ENCODE assay signal across 41 cellular contexts in genomic region chr3:5063724-5064123, GRCh38.
"Had no signal": no experiment of that assay in that cellular context is flagged by ENCODE, and none has a peak within 500 bp of the region (broad histone marks: within the 10 kb centered on the region; RNA-seq: fewer than 3 reads in every experiment).

No MANE protein-coding gene starts in this region.

- H3K4me3 Mint-ChIP-seq: activated naive CD4-positive, alpha-beta T cell treated with anti-CD3 and anti-CD28 coated beads for 36 hours; activated naive CD4-positive, alpha-beta T cell treated with anti-CD3 and anti-CD28 coated beads, Interleukin-2, amount 10 ng/mL, durations not matched to agents 7 days and 5 days; activated naive CD4-positive, alpha-beta T cell treated with anti-CD3 and anti-CD28 coated beads, Interleukin-2, amount 50 U/mL, for 24 hours; activated naive CD8-positive, alpha-beta T cell; activated naive CD8-positive, alpha-beta T cell treated with anti-CD3 and anti-CD28 coated beads for 36 hours; activated naive CD8-positive, alpha-beta T cell treated with anti-CD3 and anti-CD28 coated beads, Interleukin-2, amount 10 ng/mL, durations not matched to agents 7 days and 5 days; activated naive CD8-positive, alpha-beta T cell treated with anti-CD3 and anti-CD28 coated beads, Interleukin-2, amount 50 U/mL, for 24 hours; activated T-cell treated with anti-CD3 and anti-CD28 coated beads, Interleukin-2, amount 50 U/mL, for 24 hours; activated T-cell treated with anti-CD3 and anti-CD28 coated beads, Interleukin-2, amount 50 U/mL, for 4 hours; activated T-cell treated with anti-CD3 and anti-CD28 coated beads, Interleukin-2, amount 50 U/mL, for 72 hours; activated T-helper 1 cell treated with anti-CD3 and anti-CD28 coated beads, Interleukin-12 subunit alpha, Interleukin-12 subunit beta, Interleukin-2, Interleukin-4 antibody, amounts not matched to agents 30 ng/mL and 10 ng/mL and 1 ng/mL, durations not matched to agents 14 hours and 24 hours and 36 hours; activated T-helper 17 cell treated with anti-CD3 and anti-CD28 coated beads, Interleukin-2, amount 50 U/mL, for 72 hours; brain; central memory CD8-positive, alpha-beta T cell had no signal

- H3K36me3 ChIP-seq: adrenal gland, ascending aorta, brain microvascular endothelial cell, breast epithelium, cardiac muscle cell had no signal

- H3K4me3 ChIP-seq: adrenal gland, ascending aorta, body of pancreas, breast epithelium, cardiac muscle cell had no signal

- H3K27ac Mint-ChIP-seq: activated naive CD4-positive, alpha-beta T cell treated with anti-CD3 and anti-CD28 coated beads for 36 hours; activated naive CD4-positive, alpha-beta T cell treated with anti-CD3 and anti-CD28 coated beads, Interleukin-2, amount 10 ng/mL, durations not matched to agents 7 days and 5 days; activated naive CD4-positive, alpha-beta T cell treated with anti-CD3 and anti-CD28 coated beads, Interleukin-2, amount 50 U/mL, for 24 hours; activated naive CD4-positive, alpha-beta T cell treated with anti-CD3 and anti-CD28 coated beads, Interleukin-2, amount 50 U/mL, for 72 hours; activated naive CD8-positive, alpha-beta T cell; activated naive CD8-positive, alpha-beta T cell treated with anti-CD3 and anti-CD28 coated beads for 36 hours; activated naive CD8-positive, alpha-beta T cell treated with anti-CD3 and anti-CD28 coated beads, Interleukin-2, amount 10 ng/mL, durations not matched to agents 7 days and 5 days; activated naive CD8-positive, alpha-beta T cell treated with anti-CD3 and anti-CD28 coated beads, Interleukin-2, amount 50 U/mL, for 24 hours; activated T-cell treated with anti-CD3 and anti-CD28 coated beads, Interleukin-2, amount 50 U/mL, for 24 hours; activated T-cell treated with anti-CD3 and anti-CD28 coated beads, Interleukin-2, amount 50 U/mL, for 72 hours; activated T-helper 1 cell treated with anti-CD3 and anti-CD28 coated beads, Interleukin-12 subunit alpha, Interleukin-12 subunit beta, Interleukin-2, Interleukin-4 antibody, amounts not matched to agents 30 ng/mL and 10 ng/mL and 1 ng/mL, durations not matched to agents 14 hours and 24 hours and 36 hours; activated T-helper 17 cell treated with anti-CD3 and anti-CD28 coated beads, Interleukin-2, amount 50 U/mL, for 72 hours; activated T-helper 2 cell treated with anti-CD3 and anti-CD28 coated beads, Interferon-gamma antibody, Interleukin-2, Interleukin-4, amounts not matched to agents 10 μg/mL and 5 μg/mL and 100 μg/mL, durations not matched to agents 14 hours and 24 hours and 36 hours; brain had no signal

- H3K27me3 ChIP-seq: adrenal gland, ascending aorta, body of pancreas, brain microvascular endothelial cell, breast epithelium, cardiac muscle cell had no signal

- H3K4me1 Mint-ChIP-seq: activated naive CD4-positive, alpha-beta T cell treated with anti-CD3 and anti-CD28 coated beads, Interleukin-2, amount 10 ng/mL, durations not matched to agents 7 days and 5 days; activated naive CD4-positive, alpha-beta T cell treated with anti-CD3 and anti-CD28 coated beads, Interleukin-2, amount 50 U/mL, for 24 hours; activated naive CD8-positive, alpha-beta T cell treated with anti-CD3 and anti-CD28 coated beads for 36 hours; central memory CD8-positive, alpha-beta T cell had no signal

- H3K9me3 ChIP-seq: adrenal gland, ascending aorta, body of pancreas, breast epithelium had no signal

- ATAC-seq: activated naive CD4-positive, alpha-beta T cell treated with anti-CD3 and anti-CD28 coated beads, Interleukin-2, amount 50 U/mL, for 72 hours; activated naive CD8-positive, alpha-beta T cell treated with anti-CD3 and anti-CD28 coated beads, Interleukin-2, amount 50 U/mL, for 24 hours; activated T-cell treated with anti-CD3 and anti-CD28 coated beads, Interleukin-2, amount 50 U/mL, for 4 hours; activated T-cell treated with anti-CD3 and anti-CD28 coated beads, Interleukin-2, amount 50 U/mL, for 72 hours; activated T-helper 17 cell treated with anti-CD3 and anti-CD28 coated beads, Interleukin-2, amount 50 U/mL, for 72 hours; body of pancreas had no signal

- H3K27ac ChIP-seq: adrenal gland, ascending aorta, body of pancreas, brain microvascular endothelial cell, breast epithelium, cardiac muscle cell had no signal

- H3K4me1 ChIP-seq: ascending aorta, body of pancreas, breast epithelium had no signal

- FAIRE-seq: astrocyte, bronchial epithelial cell had no signal

- H3K9me3 Mint-ChIP-seq: activated naive CD4-positive, alpha-beta T cell treated with anti-CD3 and anti-CD28 coated beads for 36 hours; activated naive CD4-positive, alpha-beta T cell treated with anti-CD3 and anti-CD28 coated beads, Interleukin-2, amount 10 ng/mL, durations not matched to agents 7 days and 5 days; activated naive CD4-positive, alpha-beta T cell treated with anti-CD3 and anti-CD28 coated beads, Interleukin-2, amount 50 U/mL, for 24 hours; activated naive CD4-positive, alpha-beta T cell treated with anti-CD3 and anti-CD28 coated beads, Interleukin-2, amount 50 U/mL, for 72 hours; activated naive CD8-positive, alpha-beta T cell treated with anti-CD3 and anti-CD28 coated beads for 36 hours; activated naive CD8-positive, alpha-beta T cell treated with anti-CD3 and anti-CD28 coated beads, Interleukin-2, amount 10 ng/mL, durations not matched to agents 7 days and 5 days; activated naive CD8-positive, alpha-beta T cell treated with anti-CD3 and anti-CD28 coated beads, Interleukin-2, amount 50 U/mL, for 24 hours; activated T-cell treated with anti-CD3 and anti-CD28 coated beads, Interleukin-2, amount 50 U/mL, for 24 hours; activated T-cell treated with anti-CD3 and anti-CD28 coated beads, Interleukin-2, amount 50 U/mL, for 4 hours; activated T-cell treated with anti-CD3 and anti-CD28 coated beads, Interleukin-2, amount 50 U/mL, for 72 hours; activated T-helper 1 cell treated with anti-CD3 and anti-CD28 coated beads, Interleukin-12 subunit alpha, Interleukin-12 subunit beta, Interleukin-2, Interleukin-4 antibody, amounts not matched to agents 30 ng/mL and 10 ng/mL and 1 ng/mL, durations not matched to agents 14 hours and 24 hours and 36 hours; activated T-helper 17 cell treated with anti-CD3 and anti-CD28 coated beads, Interleukin-2, amount 50 U/mL, for 72 hours; activated T-helper 2 cell treated with anti-CD3 and anti-CD28 coated beads, Interferon-gamma antibody, Interleukin-2, Interleukin-4, amounts not matched to agents 10 μg/mL and 5 μg/mL and 100 μg/mL, durations not matched to agents 14 hours and 24 hours and 36 hours; central memory CD8-positive, alpha-beta T cell had no signal

- H3K36me3 Mint-ChIP-seq: activated naive CD4-positive, alpha-beta T cell treated with anti-CD3 and anti-CD28 coated beads, Interleukin-2, amount 10 ng/mL, durations not matched to agents 7 days and 5 days; activated naive CD4-positive, alpha-beta T cell treated with anti-CD3 and anti-CD28 coated beads, Interleukin-2, amount 50 U/mL, for 24 hours; activated naive CD4-positive, alpha-beta T cell treated with anti-CD3 and anti-CD28 coated beads, Interleukin-2, amount 50 U/mL, for 72 hours; activated naive CD8-positive, alpha-beta T cell; activated naive CD8-positive, alpha-beta T cell treated with anti-CD3 and anti-CD28 coated beads for 36 hours; activated naive CD8-positive, alpha-beta T cell treated with anti-CD3 and anti-CD28 coated beads, Interleukin-2, amount 10 ng/mL, durations not matched to agents 7 days and 5 days; brain had no signal

- H3K27me3 Mint-ChIP-seq: activated naive CD4-positive, alpha-beta T cell treated with anti-CD3 and anti-CD28 coated beads, Interleukin-2, amount 50 U/mL, for 24 hours; activated naive CD8-positive, alpha-beta T cell; activated T-cell treated with anti-CD3 and anti-CD28 coated beads, Interleukin-2, amount 50 U/mL, for 24 hours had no signal

- DNase-seq: activated effector memory CD4-positive, alpha-beta T cell treated with anti-CD3 and anti-CD28 coated beads, Interleukin-2, amount 50 U/mL, for 16 hours; activated effector memory CD4-positive, alpha-beta T cell treated with Interleukin-2 at 50 U/mL for 16 hours; activated gamma-delta T cell; activated gamma-delta T cell treated with Interleukin-2 at 50 U/mL for 16 hours; activated naive CD4-positive, alpha-beta T cell; activated naive CD4-positive, alpha-beta T cell treated with anti-CD3 and anti-CD28 coated beads for 36 hours; activated naive CD4-positive, alpha-beta T cell treated with anti-CD3 and anti-CD28 coated beads, Interleukin-2, amount 10 ng/mL, durations not matched to agents 7 days and 5 days; activated naive CD4-positive, alpha-beta T cell treated with anti-CD3 and anti-CD28 coated beads, Interleukin-2, amount 50 U/mL, for 16 hours; activated naive CD4-positive, alpha-beta T cell treated with Interleukin-2 at 50 U/mL for 16 hours; activated naive CD8-positive, alpha-beta T cell treated with anti-CD3 and anti-CD28 coated beads for 36 hours; activated naive CD8-positive, alpha-beta T cell treated with anti-CD3 and anti-CD28 coated beads, Interleukin-2, amount 10 ng/mL, durations not matched to agents 7 days and 5 days; activated naive CD8-positive, alpha-beta T cell treated with anti-CD3 and anti-CD28 coated beads, Interleukin-2, amount 50 U/mL, for 24 hours; activated T-cell treated with anti-CD3 and anti-CD28 coated beads for 4 hours; activated T-cell treated with anti-CD3 and anti-CD28 coated beads, Interleukin-2, amount 50 U/mL, for 1 hour; activated T-cell treated with anti-CD3 and anti-CD28 coated beads, Interleukin-2, amount 50 U/mL, for 24 hours; activated T-cell treated with anti-CD3 and anti-CD28 coated beads, Interleukin-2, amount 50 U/mL, for 4 hours; activated T-cell treated with anti-CD3 and anti-CD28 coated beads, Interleukin-2, amount 50 U/mL, for 48 hours; activated T-cell treated with anti-CD3 and anti-CD28 coated beads, Interleukin-2, amount 50 U/mL, for 72 hours; amniotic stem cell; amygdala; anterior cingulate cortex; aorta; body of pancreas; brain microvascular endothelial cell; caudate nucleus; central memory CD4-positive, alpha-beta T cell; cerebellar nuclear complex had no signal
